8 cellular contexts compared by ENCODE assay signal in the genomic region with DNA sequence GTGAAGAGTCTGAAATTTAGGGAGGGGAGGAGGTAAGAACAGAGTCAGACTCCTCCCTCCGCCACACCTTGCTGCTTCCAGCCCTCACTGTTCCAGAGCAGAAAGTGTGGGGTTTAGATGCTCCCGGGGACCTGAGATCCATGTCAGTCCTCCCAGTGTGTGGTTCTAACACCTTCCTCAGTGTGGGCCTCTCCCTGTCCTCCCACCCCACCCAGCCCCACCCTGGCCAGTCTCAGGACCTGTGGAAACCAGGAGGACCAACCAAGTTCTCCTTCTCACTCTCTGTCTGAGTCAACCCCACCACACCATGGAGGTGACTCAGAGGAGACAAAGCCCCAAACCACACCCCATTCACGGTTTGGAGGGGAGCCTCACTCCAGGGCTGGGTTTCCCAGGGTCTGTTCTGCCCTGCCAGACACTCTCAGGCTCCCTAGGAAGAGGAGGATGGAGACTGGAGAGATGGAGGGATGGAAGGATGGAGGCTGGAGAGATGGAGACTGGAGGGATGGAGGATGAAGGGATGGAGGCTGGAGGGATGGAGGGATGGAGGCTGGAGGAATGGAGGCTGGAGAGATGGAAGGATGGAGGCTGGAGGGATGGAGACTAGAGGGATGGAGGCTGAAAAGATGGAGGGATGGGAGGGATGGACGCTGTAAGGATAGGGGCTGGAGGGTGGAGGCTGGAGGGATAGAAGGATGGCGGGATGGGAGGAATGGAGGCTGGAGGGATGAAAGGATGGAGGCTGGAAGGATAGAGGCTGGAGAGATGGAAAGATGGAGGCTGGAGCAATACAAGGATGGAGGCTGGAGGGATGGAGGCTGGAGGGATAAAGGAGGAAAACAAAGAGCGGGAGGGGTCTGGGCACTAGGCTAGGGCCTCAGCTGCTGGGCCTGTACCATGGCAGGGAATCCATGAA.
DNase-seq lines count a peak whose midpoint lies in the region; ATAC-seq and TF ChIP-seq lines count a peak whose summit lies in the region.

No MANE protein-coding gene starts in this region.

- H3K9me2 ChIP-seq in hepatocyte (replicated peaks; ENCODE audit: insufficient read depth): no peaks in the 10 kb centered on the region

- no peak overlapping the region for H3K4me3 ChIP-seq in hepatocyte

- peak; percentile 56 for ATAC-seq in GM19035 (IDR thresholded peaks at IDR 0.05; ENCODE audit: unreplicated experiment)
- peak; percentile 59 for ATAC-seq in HG03175 (IDR thresholded peaks at IDR 0.05; ENCODE audit: unreplicated experiment)

- no peaks in the 10 kb centered on the region for H3K36me3 Mint-ChIP-seq in immature natural killer cell

- TF ChIP-seq CTCF in hepatocyte (IDR thresholded peaks at IDR 0.05; ENCODE audit: poor library complexity): no peak

- DNase-seq in activated CD4-positive, alpha-beta T cell treated with anti-CD3 and anti-CD28 coated beads, Interleukin-2, amount 50 U/mL, for 4 hours: peak; percentile 65 to 69
- DNase-seq in immature natural killer cell (peak; percentile 68 to 76 (median 72)), DMS114 treated with DMSO at 0.1 percent for 48 hours (lab: John Stamatoyannopoulos, UW; ENCODE audit: unreplicated experiment) (no peak), SK-N-DZ (ENCODE audit: low spot score) (no peak), hepatocyte (ENCODE audit: low spot score) (no peak), NCI-H2107 treated with DMSO at 0.1 percent for 48 hours (lab: John Stamatoyannopoulos, UW; ENCODE audit: unreplicated experiment) (no peak)

- no peaks in the 10 kb centered on the region for H3K9me3 Mint-ChIP-seq in immature natural killer cell

- peak overlapping the region; percentile 81 to 94 (median 84) for H3K4me3 Mint-ChIP-seq in immature natural killer cell

- no peaks in the 10 kb centered on the region for H3K36me3 ChIP-seq in hepatocyte (replicated peaks; ENCODE audit: insufficient read depth, low read depth)

- H3K79me2 ChIP-seq in hepatocyte: no peaks in the 10 kb centered on the region

- H3K4me2 ChIP-seq in hepatocyte: no peak overlapping the region

- no peaks in the 10 kb centered on the region for H3K9me3 ChIP-seq in hepatocyte (ENCODE audit: low read depth)

- H3K27ac Mint-ChIP-seq in immature natural killer cell: peak overlapping the region in 3 of 6 donors; percentile 76 to 93 (median 87)

- H3K4me1 ChIP-seq in hepatocyte (ENCODE audit: insufficient read depth): no peaks in the 10 kb centered on the region

- H3K27me3 Mint-ChIP-seq in immature natural killer cell (ENCODE audit: low read depth in 3 of 3): peaks cover 16 to 19% (median 18%) of the 10 kb centered on the region in 3 donors

- H3K27ac ChIP-seq in hepatocyte: no peak overlapping the region

- 68% methylated on average over 6 of the region's 6 CpGs for WGBS in hepatocyte (ENCODE audit: low lambda C conversion rate, missing lambda C conversion rate)

- peaks cover 6 to 40% of the 10 kb centered on the region in 2 donors for H3K4me1 Mint-ChIP-seq in immature natural killer cell

- no peak overlapping the region for H2AFZ ChIP-seq in hepatocyte

- H4K20me1 ChIP-seq in hepatocyte (ENCODE audit: insufficient read depth, poor library complexity, severe bottlenecking): no peaks in the 10 kb centered on the region

- H3K27me3 ChIP-seq in hepatocyte: no peaks in the 10 kb centered on the region

Comparison
In these comparisons a context has a peak if more than half of its experiments do, and no peak if none do; other contexts are left out.
1. DNase-seq: peak in activated CD4-positive, alpha-beta T cell treated with anti-CD3 and anti-CD28 coated beads, Interleukin-2, amount 50 U/mL, for 4 hours (2 of 2) and immature natural killer cell (3 of 3); none in DMS114 treated with DMSO at 0.1 percent for 48 hours (single experiment), SK-N-DZ (single experiment), hepatocyte (single experiment) and NCI-H2107 treated with DMSO at 0.1 percent for 48 hours (single experiment).